Comparison of ENCODE assay signal across 1 cellular context in the genomic region with DNA sequence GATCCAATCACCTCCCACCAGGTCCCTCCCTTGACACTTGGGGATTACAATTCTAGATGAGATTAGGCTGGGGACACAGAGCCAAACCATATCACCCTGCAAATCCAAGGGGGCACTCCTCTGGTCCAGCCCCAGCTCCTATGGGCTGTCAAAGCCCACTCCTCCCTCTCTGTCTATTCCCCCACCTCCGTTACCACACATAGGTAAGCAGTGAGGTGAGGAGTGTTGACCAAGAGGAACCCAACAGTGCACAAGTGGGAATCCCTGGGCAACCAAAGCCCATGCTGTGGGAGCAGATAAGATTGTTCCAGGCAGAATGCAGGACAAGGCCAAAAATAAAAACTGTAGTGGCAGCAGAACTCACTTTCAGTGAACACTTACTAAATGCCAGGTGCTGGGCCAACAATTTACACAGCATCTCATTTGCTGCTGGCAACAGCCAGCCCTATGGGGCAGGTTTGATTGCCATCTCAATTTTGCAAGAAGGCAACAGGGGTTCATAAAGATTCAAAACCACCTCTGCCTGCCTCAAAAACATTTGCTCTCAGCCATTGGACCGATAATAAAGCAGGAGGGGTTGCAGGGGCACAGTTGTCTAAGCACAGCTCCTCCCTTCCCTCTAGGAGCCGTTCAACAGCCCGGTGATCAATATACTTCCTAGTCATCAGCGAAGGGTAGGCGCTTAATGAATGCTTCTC.
TF ChIP-seq lines count a peak whose summit lies in the region.

No MANE protein-coding gene starts in this region.

TF ChIP-seq in HCT116, 20 proteins besides CTCF, POLR2A, EP300 and RAD21 (continued from another document):
- TF ChIP-seq FOSL1 (IDR thresholded peaks at IDR 0.05; ENCODE audit: low read depth), result no peak
- no peak for TF ChIP-seq ZNF274 (IDR thresholded peaks at IDR 0.05; ENCODE audit: low read depth, low read length)
- TF ChIP-seq, protein P1, sequence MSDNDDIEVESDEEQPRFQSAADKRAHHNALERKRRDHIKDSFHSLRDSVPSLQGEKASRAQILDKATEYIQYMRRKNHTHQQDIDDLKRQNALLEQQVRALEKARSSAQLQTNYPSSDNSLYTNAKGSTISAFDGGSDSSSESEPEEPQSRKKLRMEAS (IDR thresholded peaks at IDR 0.05), result no peak
- no peak for TF ChIP-seq ZFX (IDR thresholded peaks at IDR 0.05)
- no peak for TF ChIP-seq YY1 (IDR thresholded peaks at IDR 0.05; ENCODE audit: extremely low read depth, insufficient replicate concordance, low read depth, low read length)
- no peak for TF ChIP-seq SIN3A (IDR thresholded peaks at IDR 0.05; ENCODE audit: low read depth)
- TF ChIP-seq EZH2phosphoT487 (IDR thresholded peaks at IDR 0.05; ENCODE audit: borderline replicate concordance), result no peak
- TF ChIP-seq, protein P2, sequence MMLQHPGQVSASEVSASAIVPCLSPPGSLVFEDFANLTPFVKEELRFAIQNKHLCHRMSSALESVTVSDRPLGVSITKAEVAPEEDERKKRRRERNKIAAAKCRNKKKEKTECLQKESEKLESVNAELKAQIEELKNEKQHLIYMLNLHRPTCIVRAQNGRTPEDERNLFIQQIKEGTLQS (IDR thresholded peaks at IDR 0.05), result no peak
- TF ChIP-seq REST (IDR thresholded peaks at IDR 0.05; ENCODE audit: low read depth), result no peak
- TF ChIP-seq JUND (IDR thresholded peaks at IDR 0.05), result no peak
